In genomic region chr2:17672583-17673317, GRCh38 we compare ENCODE assay signal across 11 cellular contexts.
DNase-seq lines count a peak whose midpoint lies in the region; ATAC-seq and TF ChIP-seq lines count a peak whose summit lies in the region.
"Had no signal": no experiment of that assay in that cellular context is flagged by ENCODE, and none has a peak within 500 bp of the region (broad histone marks: within the 10 kb centered on the region; RNA-seq: fewer than 3 reads in every experiment).

No MANE protein-coding gene starts in this region.

- H3K36me3 Mint-ChIP-seq in nephron progenitor cell (ENCODE audit: low read depth), result peaks cover 44% of the 10 kb centered on the region

- no peaks in the 10 kb centered on the region for H3K27me3 Mint-ChIP-seq in nephron progenitor cell (ENCODE audit: low read depth, poor library complexity)
- H3K27me3 Mint-ChIP-seq: activated CD4-positive, alpha-beta T cell treated with anti-CD3 and anti-CD28 coated beads, Interleukin-2, amount 10 ng/mL, durations not matched to agents 7 days and 5 days; brain had no signal

- peak; percentile 35 for DNase-seq in GM04504 (ENCODE audit: low read depth)
- DNase-seq in astrocyte of the cerebellum (ENCODE audit: low read depth), result peak; percentile 32
- no peak for DNase-seq in nephron progenitor cell
- DNase-seq in NCI-H510A treated with DMSO at 0.1 percent for 48 hours (lab: John Stamatoyannopoulos, UW), result no peak
- no peak for DNase-seq in GM19240 (ENCODE audit: insufficient read length, low spot score)
- no peak for DNase-seq in NCI-H1417 treated with DMSO at 0.1 percent for 48 hours (lab: John Stamatoyannopoulos, UW)
- DNase-seq: activated CD4-positive, alpha-beta T cell treated with anti-CD3 and anti-CD28 coated beads, Interleukin-2, amount 10 ng/mL, durations not matched to agents 7 days and 5 days; NCI-H2081; Right ventricle myocardium superior had no signal

- peak; percentile 19 for TF ChIP-seq CTCF in astrocyte of the cerebellum (IDR thresholded peaks at IDR 0.05; ENCODE audit: low read depth, low read length, missing control alignments)
- no peak for TF ChIP-seq CTCF in nephron progenitor cell (IDR thresholded peaks at IDR 0.05)

- H3K4me3 ChIP-seq in astrocyte of the cerebellum (ENCODE audit: low read depth, low read length), result no peak overlapping the region

- peak; percentile 48 for ATAC-seq in HG02870 (IDR thresholded peaks at IDR 0.05; ENCODE audit: unreplicated experiment)

- in situ Hi-C loops in astrocyte of the cerebellum (cut with HindIII; ENCODE audit: low sequenced_read_pairs), result no loop called here

- H3K27ac Mint-ChIP-seq in nephron progenitor cell, result peak overlapping the region; percentile 16
- H3K27ac Mint-ChIP-seq: activated CD4-positive, alpha-beta T cell treated with anti-CD3 and anti-CD28 coated beads, Interleukin-2, amount 10 ng/mL, durations not matched to agents 7 days and 5 days; brain had no signal

- no peaks in the 10 kb centered on the region for H3K9me3 Mint-ChIP-seq in nephron progenitor cell
- H3K9me3 Mint-ChIP-seq: activated CD4-positive, alpha-beta T cell treated with anti-CD3 and anti-CD28 coated beads, Interleukin-2, amount 10 ng/mL, durations not matched to agents 7 days and 5 days; brain had no signal

- H3K4me1 Mint-ChIP-seq in nephron progenitor cell, result no peaks in the 10 kb centered on the region
- H3K4me1 Mint-ChIP-seq: activated CD4-positive, alpha-beta T cell treated with anti-CD3 and anti-CD28 coated beads, Interleukin-2, amount 10 ng/mL, durations not matched to agents 7 days and 5 days; brain had no signal

- no peak overlapping the region for H3K4me3 Mint-ChIP-seq in nephron progenitor cell
- H3K4me3 Mint-ChIP-seq: activated CD4-positive, alpha-beta T cell treated with anti-CD3 and anti-CD28 coated beads, Interleukin-2, amount 10 ng/mL, durations not matched to agents 7 days and 5 days; brain had no signal

Comparison
In these comparisons a context has a peak if more than half of its experiments do, and no peak if none do; other contexts are left out.
1. DNase-seq: peak in GM04504 (single experiment) and astrocyte of the cerebellum (single experiment); none in nephron progenitor cell (single experiment), NCI-H510A treated with DMSO at 0.1 percent for 48 hours (single experiment), GM19240 (single experiment) and NCI-H1417 treated with DMSO at 0.1 percent for 48 hours (single experiment).